ENCODE assay signal across 2 cellular contexts in the genomic region with DNA sequence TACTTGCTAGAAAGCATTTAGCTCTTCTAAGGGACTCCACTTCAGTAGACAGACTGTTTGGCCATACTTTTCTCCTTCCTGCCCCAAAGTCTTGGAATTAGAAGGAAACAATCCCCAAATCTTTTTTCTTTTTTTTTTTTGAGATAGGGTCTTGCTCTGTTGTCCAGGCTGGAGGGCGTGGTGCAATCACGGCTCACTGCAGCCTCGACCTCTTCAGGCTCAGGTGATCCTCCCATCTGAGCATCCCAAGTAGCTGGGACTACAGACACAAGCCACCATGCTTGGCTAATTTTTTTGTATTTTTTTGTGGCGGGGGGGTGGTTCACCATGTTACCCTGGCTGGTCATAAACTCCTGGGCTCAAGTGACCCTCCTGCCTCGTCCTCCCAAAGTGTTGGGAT.
A peak's percentile ranks its signal among the peaks of the same experiment; 100 is the strongest.
TF ChIP-seq lines count a peak whose summit lies in the region.

No MANE protein-coding gene starts in this region.

TF ChIP-seq in HepG2, 621 proteins besides CTCF, POLR2A, EP300 and RAD21:
- TF ChIP-seq ZNF567 (CRISPR knock-in tag; IDR thresholded peaks at IDR 0.05; ENCODE audit: borderline replicate concordance) (no peak), CSRNP2 (CRISPR knock-in tag; conservative IDR thresholded peaks at IDR 0.05; ENCODE audit: low read depth) (no peak), ZNF205 (CRISPR knock-in tag; IDR thresholded peaks at IDR 0.05) (no peak), ZNF121 (CRISPR knock-in tag; IDR thresholded peaks at IDR 0.05) (peak; percentile 65)
- TF ChIP-seq, protein P1, sequence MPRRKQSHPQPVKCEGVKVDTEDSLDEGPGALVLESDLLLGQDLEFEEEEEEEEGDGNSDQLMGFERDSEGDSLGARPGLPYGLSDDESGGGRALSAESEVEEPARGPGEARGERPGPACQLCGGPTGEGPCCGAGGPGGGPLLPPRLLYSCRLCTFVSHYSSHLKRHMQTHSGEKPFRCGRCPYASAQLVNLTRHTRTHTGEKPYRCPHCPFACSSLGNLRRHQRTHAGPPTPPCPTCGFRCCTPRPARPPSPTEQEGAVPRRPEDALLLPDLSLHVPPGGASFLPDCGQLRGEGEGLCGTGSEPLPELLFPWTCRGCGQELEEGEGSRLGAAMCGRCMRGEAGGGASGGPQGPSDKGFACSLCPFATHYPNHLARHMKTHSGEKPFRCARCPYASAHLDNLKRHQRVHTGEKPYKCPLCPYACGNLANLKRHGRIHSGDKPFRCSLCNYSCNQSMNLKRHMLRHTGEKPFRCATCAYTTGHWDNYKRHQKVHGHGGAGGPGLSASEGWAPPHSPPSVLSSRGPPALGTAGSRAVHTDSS (CRISPR knock-in tag; conservative IDR thresholded peaks at IDR 0.05) = no peak

TF ChIP-seq in K562, 482 proteins besides CTCF, POLR2A, EP300 and RAD21:
- TF ChIP-seq ZNF121 (CRISPR knock-in tag; conservative IDR thresholded peaks at IDR 0.05) (peak; percentile 83), ZNF232 (CRISPR knock-in tag; IDR thresholded peaks at IDR 0.05) (no peak), CHD7 (IDR thresholded peaks at IDR 0.05; ENCODE audit: low read depth, low read length) (no peak), ERF (CRISPR knock-in tag; IDR thresholded peaks at IDR 0.05) (no peak)
